In the genomic region with DNA sequence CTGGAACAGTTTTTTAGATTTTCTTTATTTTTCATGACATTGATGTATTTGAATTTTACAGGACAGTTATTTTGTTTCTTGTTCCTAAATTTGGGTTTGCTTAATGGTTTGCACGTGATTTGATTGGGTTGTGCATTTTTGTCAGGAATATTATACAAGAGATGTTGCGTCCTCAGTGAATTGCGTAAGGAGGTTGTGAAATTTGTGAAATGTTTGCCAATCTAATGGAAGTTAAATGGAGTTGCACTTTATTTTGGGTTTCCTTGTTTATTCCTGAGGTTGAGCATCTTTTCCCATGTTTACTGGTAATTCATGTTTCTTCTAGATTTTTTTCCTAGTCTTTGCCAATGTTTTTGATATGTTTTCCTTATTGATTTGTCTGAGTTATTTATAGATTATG, we compare ENCODE assay signal across 21 cellular contexts. TPM values are rescaled to one million over a fixed set of nuclear protein-coding genes. Genes with fewer than 3 reads are reported as not detected.
"Had no signal": no experiment of that assay in that cellular context is flagged by ENCODE, and none has a peak within 500 bp of the region (broad histone marks: within the 10 kb centered on the region; RNA-seq: fewer than 3 reads in every experiment).

No MANE protein-coding gene starts in this region.

- H3K4me1 ChIP-seq: left lung, suprapubic skin, upper lobe of left lung had no signal

- FAIRE-seq: islet of Langerhans had no signal

- H3K27ac ChIP-seq: left lung, suprapubic skin had no signal

- ATAC-seq: effector memory CD8-positive, alpha-beta T cell; left lung; stimulated activated naive CD8-positive, alpha-beta T cell treated with anti-CD3 and anti-CD28 coated beads, Interleukin-15, Interleukin-2, amounts not matched to agents 100 U/mL and 50 U/mL, for 24 hours had no signal

- H3K27me3 ChIP-seq: left lung, suprapubic skin, upper lobe of left lung had no signal

- DNase-seq: activated CD4-positive, alpha-beta T cell treated with anti-CD3 and anti-CD28 coated beads, Interleukin-2, amount 50 U/mL, for 1 hour; activated CD4-positive, CD25-positive, alpha-beta regulatory T cell; activated naive CD4-positive, alpha-beta T cell treated with anti-CD3 and anti-CD28 coated beads, Interleukin-2, amount 50 U/mL, for 16 hours; amniotic stem cell; cerebellar nuclear complex; effector memory CD8-positive, alpha-beta T cell; foreskin melanocyte; head of caudate nucleus; left lung; nephron progenitor cell; stimulated activated CD4-positive, alpha-beta T cell treated with anti-CD3 and anti-CD28 coated beads, Interleukin-4, amount 100 ng/mL, for 1 hour; stimulated activated CD8-positive, alpha-beta memory T cell treated with anti-CD3 and anti-CD28 coated beads, Interleukin-4, amount 100 ng/mL, for 48 hours; stimulated activated naive CD8-positive, alpha-beta T cell treated with anti-CD3 and anti-CD28 coated beads, Interleukin-15, Interleukin-2, amounts not matched to agents 100 U/mL and 50 U/mL, for 24 hours; T-helper 2 cell; upper lobe of left lung had no signal

- H3K36me3 ChIP-seq: left lung, suprapubic skin, upper lobe of left lung had no signal

- H3K4me3 ChIP-seq: left lung, suprapubic skin, upper lobe of left lung had no signal

RNA-seq across cellular contexts. Expression of a gene that starts 19.9 kb away (rescaled TPM):
- total RNA-seq: epithelial cell of proximal tubule, mesenteric fat pad, omental fat pad, pulmonary artery endothelial cell had no signal
